In the genomic region with DNA sequence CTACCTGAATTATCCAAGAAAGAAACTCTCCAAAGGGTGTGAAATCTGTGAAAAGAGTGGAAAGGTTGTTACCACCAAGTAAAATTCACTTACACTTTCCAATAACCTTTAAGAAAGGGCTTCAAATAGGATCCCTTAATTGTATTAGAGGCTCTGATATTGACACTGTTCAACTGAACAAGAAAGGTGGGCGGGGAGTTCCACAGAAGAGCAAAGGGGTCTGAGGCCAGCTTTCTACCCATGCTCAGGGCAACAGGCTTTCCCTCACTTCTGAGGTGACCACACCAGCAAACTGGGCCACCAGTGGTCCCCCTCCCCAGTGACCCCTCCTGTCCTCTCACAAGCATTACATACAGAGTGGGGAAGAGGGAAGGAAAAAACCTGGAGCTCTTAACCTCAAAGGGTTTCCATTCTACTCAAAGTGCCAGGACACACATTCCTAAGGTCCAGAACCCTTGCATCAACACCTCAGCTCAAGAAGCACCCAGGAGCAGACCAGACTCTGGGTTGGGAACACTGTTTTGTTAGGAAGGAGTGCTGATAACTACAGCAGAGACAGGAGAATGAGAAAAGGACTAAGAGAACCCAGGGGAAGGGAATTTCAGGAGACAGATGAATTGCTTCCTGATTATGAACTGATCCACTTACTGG, we compare ENCODE assay signal across 12 cellular contexts.
DNase-seq lines count a peak whose midpoint lies in the region; ATAC-seq and TF ChIP-seq lines count a peak whose summit lies in the region.
"Had no signal": no experiment of that assay in that cellular context is flagged by ENCODE, and none has a peak within 500 bp of the region (broad histone marks: within the 10 kb centered on the region; RNA-seq: fewer than 3 reads in every experiment).

No MANE protein-coding gene starts in this region.

- no peak overlapping the region for H3K4ac ChIP-seq in mesendoderm (ENCODE audit: low read depth, low read length)

- BruUV-seq in mammary epithelial cell (replicated peaks; lab: Mats Ljungman, UMichigan) = no TSS peak

- TF ChIP-seq EP300 in suprapubic skin (IDR thresholded peaks at IDR 0.05) = no peak

- H3K79me1 ChIP-seq in mesendoderm (ENCODE audit: low read length) = no peaks in the 10 kb centered on the region

- dilution Hi-C loops in mammary epithelial cell (cut with HindIII; ENCODE audit: low sequenced_read_pairs) = no loop called here

- no peaks in the 10 kb centered on the region for H3K9me3 ChIP-seq in mammary epithelial cell (replicated peaks; ENCODE audit: insufficient read depth, low read length)
- no peaks in the 10 kb centered on the region for H3K9me3 ChIP-seq in suprapubic skin
- H3K9me3 ChIP-seq: vagina had no signal

- H3K4me1 Mint-ChIP-seq in activated T-cell treated with anti-CD3 and anti-CD28 coated beads, Interleukin-2, amount 50 U/mL, for 72 hours (ENCODE audit: low read depth) = peaks cover 24% of the 10 kb centered on the region

- no peaks in the 10 kb centered on the region for H3K36me3 ChIP-seq in mammary epithelial cell (ENCODE audit: insufficient read depth, low read length)
- no peaks in the 10 kb centered on the region for H3K36me3 ChIP-seq in mesendoderm (ENCODE audit: control insufficient read depth, insufficient read depth, low read length)
- H3K36me3 ChIP-seq in suprapubic skin = no peaks in the 10 kb centered on the region
- H3K36me3 ChIP-seq: vagina had no signal

- CTCF ChIA-PET in mammary epithelial cell (lab: Charles Lee; ENCODE audit: low non-redundant PET) = no interaction called here

- no peaks in the 10 kb centered on the region for H3K27me3 ChIP-seq in mammary epithelial cell (ENCODE audit: insufficient read depth, low read length)
- H3K27me3 ChIP-seq in mesendoderm (ENCODE audit: insufficient read depth, low read length, poor library complexity) = no peaks in the 10 kb centered on the region
- no peaks in the 10 kb centered on the region for H3K27me3 ChIP-seq in suprapubic skin
- H3K27me3 ChIP-seq: vagina had no signal

- H3K9ac ChIP-seq in mammary epithelial cell (ENCODE audit: insufficient read depth, low read length) = no peak overlapping the region
- peak overlapping the region; percentile 16 for H3K9ac ChIP-seq in mesendoderm (ENCODE audit: low read length)

- no peak for TF ChIP-seq CTCF in mammary epithelial cell (conservative IDR thresholded peaks at IDR 0.05 in 1 of 2, IDR thresholded peaks at IDR 0.05 in 1 of 2; ENCODE audit: extremely low read depth in 1 of 2, insufficient read depth in 1 of 2, low read depth in 1 of 2, low read length in 2 of 2)
- TF ChIP-seq CTCF in suprapubic skin (IDR thresholded peaks at IDR 0.05) = no peak

- H4K5ac ChIP-seq in mesendoderm (ENCODE audit: low read length) = no peak overlapping the region

- H2AK5ac ChIP-seq in mesendoderm (ENCODE audit: low read length) = peak overlapping the region; percentile 92

- peak overlapping the region; percentile 14 for H3K27ac Mint-ChIP-seq in activated T-cell treated with anti-CD3 and anti-CD28 coated beads, Interleukin-2, amount 50 U/mL, for 72 hours
- H3K27ac Mint-ChIP-seq: activated CD4-positive, alpha-beta T cell treated with anti-CD3 and anti-CD28 coated beads, Interleukin-2, amount 10 ng/mL, durations not matched to agents 7 days and 5 days; activated naive CD8-positive, alpha-beta T cell treated with anti-CD3 and anti-CD28 coated beads, Interleukin-2, amount 10 ng/mL, durations not matched to agents 7 days and 5 days had no signal

- no peaks in the 10 kb centered on the region for H3K27me3 Mint-ChIP-seq in activated T-cell treated with anti-CD3 and anti-CD28 coated beads, Interleukin-2, amount 50 U/mL, for 72 hours (ENCODE audit: low read depth)

- H3K56ac ChIP-seq in mesendoderm (ENCODE audit: low read length) = peak overlapping the region; percentile 63

- intact Hi-C loops in mammary epithelial cell (cut with micrococcal nuclease) = no loop called here

- no peak overlapping the region for H2AFZ ChIP-seq in mammary epithelial cell (ENCODE audit: low read depth, low read length)

- H3K23ac ChIP-seq in mesendoderm (ENCODE audit: low read length) = no peak overlapping the region

- H3K36me3 Mint-ChIP-seq in activated T-cell treated with anti-CD3 and anti-CD28 coated beads, Interleukin-2, amount 50 U/mL, for 72 hours (ENCODE audit: insufficient read depth in 2 of 2) = no peaks in the 10 kb centered on the region

- H3K4me3 Mint-ChIP-seq in activated T-cell treated with anti-CD3 and anti-CD28 coated beads, Interleukin-2, amount 50 U/mL, for 72 hours = no peak overlapping the region
- H3K4me3 Mint-ChIP-seq: activated CD4-positive, alpha-beta T cell treated with anti-CD3 and anti-CD28 coated beads, Interleukin-2, amount 10 ng/mL, durations not matched to agents 7 days and 5 days; activated naive CD8-positive, alpha-beta T cell treated with anti-CD3 and anti-CD28 coated beads, Interleukin-2, amount 10 ng/mL, durations not matched to agents 7 days and 5 days had no signal

- in situ Hi-C loops in mammary epithelial cell (cut with MboI; ENCODE audit: low sequenced_read_pairs in 2 of 2) = no loop called here

- H3K27ac ChIP-seq in mammary epithelial cell (ENCODE audit: insufficient read depth, low read depth, low read length) (peak overlapping the region; percentile 11), mesendoderm (ENCODE audit: low read depth, low read length) (peak overlapping the region; percentile 40), suprapubic skin (peak overlapping the region; percentile 19)

- H2BK5ac ChIP-seq in mesendoderm (ENCODE audit: low read length) = peak overlapping the region; percentile 32

- no peak overlapping the region for H3K18ac ChIP-seq in mesendoderm (ENCODE audit: low read length)

- H3K79me2 ChIP-seq in mammary epithelial cell (ENCODE audit: insufficient read depth, low read length) (no peaks in the 10 kb centered on the region), mesendoderm (ENCODE audit: control insufficient read depth, insufficient read depth, low read length) (no peaks in the 10 kb centered on the region)

- TF ChIP-seq POLR2A in suprapubic skin (IDR thresholded peaks at IDR 0.05) = no peak

- H3K4me2 ChIP-seq in mammary epithelial cell (ENCODE audit: insufficient read depth, low read depth, low read length) (no peak overlapping the region), mesendoderm (ENCODE audit: low read length) (no peak overlapping the region)

- no peak overlapping the region for H2BK15ac ChIP-seq in mesendoderm (replicated peaks; ENCODE audit: low read depth)

- no peak overlapping the region for H3K4me3 ChIP-seq in mammary epithelial cell (replicated peaks in 1 of 3; ENCODE audit: insufficient read depth in 1 of 3, low read depth in 2 of 3, low read length in 3 of 3)
- no peak overlapping the region for H3K4me3 ChIP-seq in mesendoderm (ENCODE audit: low read length)
- no peak overlapping the region for H3K4me3 ChIP-seq in suprapubic skin
- H3K4me3 ChIP-seq: vagina had no signal

- ATAC-seq in activated T-cell treated with anti-CD3 and anti-CD28 coated beads, Interleukin-2, amount 50 U/mL, for 72 hours (replicated peaks in 1 of 2) = no peak
- ATAC-seq in HG03354 (IDR thresholded peaks at IDR 0.05; ENCODE audit: poor library complexity, severe bottlenecking, unreplicated experiment) = no peak

- 17% methylated on average over 1 of the region's 1 CpG for WGBS in mammary epithelial cell (ENCODE audit: low coverage, missing lambda C conversion rate)
- WGBS in mesendoderm (ENCODE audit: extremely low coverage, insufficient coverage, low lambda C conversion rate) = no CpG with 5 or more reads among the region's 1 CpG
- WGBS in suprapubic skin = 38% methylated on average over 1 of the region's 1 CpG

- H4K20me1 ChIP-seq in mammary epithelial cell (ENCODE audit: insufficient read depth, low read length) = no peaks in the 10 kb centered on the region

- H3K9me3 Mint-ChIP-seq in activated T-cell treated with anti-CD3 and anti-CD28 coated beads, Interleukin-2, amount 50 U/mL, for 72 hours = no peaks in the 10 kb centered on the region
- H3K9me3 Mint-ChIP-seq: activated CD4-positive, alpha-beta T cell treated with anti-CD3 and anti-CD28 coated beads, Interleukin-2, amount 10 ng/mL, durations not matched to agents 7 days and 5 days; activated naive CD8-positive, alpha-beta T cell treated with anti-CD3 and anti-CD28 coated beads, Interleukin-2, amount 10 ng/mL, durations not matched to agents 7 days and 5 days had no signal

- H4K8ac ChIP-seq in mesendoderm (ENCODE audit: low read depth, low read length) = no peak overlapping the region

- no peak overlapping the region for H2BK120ac ChIP-seq in mesendoderm (ENCODE audit: low read depth, low read length)

- DNase-seq in activated T-cell treated with anti-CD3 and anti-CD28 coated beads, Interleukin-2, amount 50 U/mL, for 72 hours = no peak
- no peak for DNase-seq in activated T-cell treated with anti-CD3 and anti-CD28 coated beads, Interleukin-2, amount 50 U/mL, for 1 hour
- DNase-seq in mammary epithelial cell (no peak), mesendoderm (peak; percentile 78), suprapubic skin (ENCODE audit: low spot score in 2 of 2) (no peak), NCI-H1105 (lab: John Stamatoyannopoulos, UW) (no peak), NCI-H1048 (lab: John Stamatoyannopoulos, UW) (no peak)
- DNase-seq: activated CD4-positive, alpha-beta T cell treated with anti-CD3 and anti-CD28 coated beads, Interleukin-2, amount 10 ng/mL, durations not matched to agents 7 days and 5 days; activated naive CD8-positive, alpha-beta T cell treated with anti-CD3 and anti-CD28 coated beads, Interleukin-2, amount 10 ng/mL, durations not matched to agents 7 days and 5 days; NCI-H446 had no signal

- H3K4me1 ChIP-seq in mammary epithelial cell (ENCODE audit: insufficient read depth, low read length) (peaks cover 31% of the 10 kb centered on the region), mesendoderm (ENCODE audit: control insufficient read depth, low read depth, low read length) (peaks cover 20% of the 10 kb centered on the region), suprapubic skin (peaks cover 21% of the 10 kb centered on the region)
